In genomic region chr17:45132569-45133463, GRCh38 we compare ENCODE assay signal across 8 cellular contexts. TPM values are rescaled to one million over a fixed set of nuclear protein-coding genes. Genes with fewer than 3 reads are reported as not detected.
DNase-seq lines count a peak whose midpoint lies in the region; ATAC-seq, FAIRE-seq and TF ChIP-seq lines count a peak whose summit lies in the region.

No MANE protein-coding gene starts in this region.

- peak; percentile 67 to 79 (median 72) for DNase-seq in CD4-positive, CD25-positive, alpha-beta regulatory T cell
- peak; percentile 97 for DNase-seq in H54 (ENCODE audit: insufficient read length, low spot score)
- peak; percentile 67 for DNase-seq in NCI-H345 (lab: John Stamatoyannopoulos, UW)
- DNase-seq in activated CD4-positive, CD25-positive, alpha-beta regulatory T cell treated with anti-CD3 and anti-CD28 coated beads, Interleukin-2, amount 50 U/mL, for 72 hours = peak; percentile 71
- DNase-seq in kidney tubule cell (ENCODE audit: low spot score) = peak; percentile 86
- DNase-seq in stimulated activated CD4-positive, alpha-beta T cell treated with anti-CD3 and anti-CD28 coated beads, Interleukin-15, amount 100 ng/mL, for 48 hours (ENCODE audit: low read depth in 2 of 2) = peak; percentile 52 to 65
- no peak for DNase-seq in NCI-H1048 (lab: John Stamatoyannopoulos, UW)

- peaks cover 0 to 1% (median 0%) of the 10 kb centered on the region in 7 donors for H3K9me3 Mint-ChIP-seq in CD4-positive, CD25-positive, alpha-beta regulatory T cell

- H3K27ac ChIP-seq in CD4-positive, CD25-positive, alpha-beta regulatory T cell (ENCODE audit: insufficient read depth, low read length, poor library complexity, severe bottlenecking) = peak overlapping the region; percentile 91
- H3K27ac ChIP-seq in cingulate gyrus (ENCODE audit: low read depth, low read length) = peak overlapping the region; percentile 97

- ATAC-seq in CD4-positive, CD25-positive, alpha-beta regulatory T cell (ENCODE audit: low read depth in 2 of 2) = peak; percentile 16 to 25

- TF ChIP-seq POLR2A in H54 (IDR thresholded peaks at IDR 0.05; ENCODE audit: low read depth, low read length) = peak; percentile 67

- peaks cover 22% of the 10 kb centered on the region for H3K4me1 ChIP-seq in CD4-positive, CD25-positive, alpha-beta regulatory T cell (ENCODE audit: control insufficient read depth, insufficient read depth, low read length, poor library complexity, severe bottlenecking)

- peaks cover 5 to 26% (median 15%) of the 10 kb centered on the region in 4 donors for H3K4me1 Mint-ChIP-seq in CD4-positive, CD25-positive, alpha-beta regulatory T cell

- no peaks in the 10 kb centered on the region for H3K36me3 Mint-ChIP-seq in CD4-positive, CD25-positive, alpha-beta regulatory T cell

- peaks cover 14% of the 10 kb centered on the region for H3K27me3 Mint-ChIP-seq in CD4-positive, CD25-positive, alpha-beta regulatory T cell

- H3K4me3 Mint-ChIP-seq in CD4-positive, CD25-positive, alpha-beta regulatory T cell = peak overlapping the region; percentile 93 to 98 (median 94)

- no peaks in the 10 kb centered on the region for H3K36me3 ChIP-seq in CD4-positive, CD25-positive, alpha-beta regulatory T cell (ENCODE audit: control insufficient read depth, insufficient read depth, low read length)

- H3K9me3 ChIP-seq in CD4-positive, CD25-positive, alpha-beta regulatory T cell (ENCODE audit: control insufficient read depth in 2 of 2, low read length in 2 of 2) = no peaks in the 10 kb centered on the region

- peak overlapping the region; percentile 57 for H3K4me3 ChIP-seq in CD4-positive, CD25-positive, alpha-beta regulatory T cell (ENCODE audit: low read depth, low read length)

- no peak for FAIRE-seq in H54 (lab: Jason Lieb, UNC)

- H3K27me3 ChIP-seq in CD4-positive, CD25-positive, alpha-beta regulatory T cell (ENCODE audit: control insufficient read depth, insufficient read depth, low read length) = no peaks in the 10 kb centered on the region

- H3K27ac Mint-ChIP-seq in CD4-positive, CD25-positive, alpha-beta regulatory T cell = peak overlapping the region in 2 of 3 donors; percentile 94 to 95

RNA-seq across cellular contexts. Expression of gene PLCD3, which starts 0.5 kb away (rescaled TPM):
- total RNA-seq in CD4-positive, CD25-positive, alpha-beta regulatory T cell = 5.5 TPM
- polyA plus RNA-seq in CD4-positive, CD25-positive, alpha-beta regulatory T cell = 1 to 10 TPM in 1 of 4 donors, under 1 TPM in 3; 0.15 to 1.5 (median 0.42) TPM

RNA-seq across cellular contexts. Expression of gene ACBD4, which starts 2.7 kb away (rescaled TPM):
- total RNA-seq in CD4-positive, CD25-positive, alpha-beta regulatory T cell = 23.6 TPM
- 10 to 100 TPM; 13.8 to 17.9 (median 15.0) TPM for polyA plus RNA-seq in CD4-positive, CD25-positive, alpha-beta regulatory T cell

RNA-seq across cellular contexts. Expression of gene HEXIM1, which starts 15.5 kb away (rescaled TPM):
- total RNA-seq in CD4-positive, CD25-positive, alpha-beta regulatory T cell = 88.0 TPM
- polyA plus RNA-seq in CD4-positive, CD25-positive, alpha-beta regulatory T cell = 1 to 10 TPM; 5.9 to 8.0 (median 6.1) TPM

RNA-seq across cellular contexts. Expression of gene HEXIM2, which starts 28.9 kb away (rescaled TPM):
- 3.6 TPM for total RNA-seq in CD4-positive, CD25-positive, alpha-beta regulatory T cell
- polyA plus RNA-seq in CD4-positive, CD25-positive, alpha-beta regulatory T cell = 1 to 10 TPM; 1.9 to 4.1 (median 2.4) TPM
